In genomic region chr14:57869530-57870088, GRCh38 we compare ENCODE assay signal across 22 cellular contexts. TPM values are rescaled to one million over a fixed set of nuclear protein-coding genes. Genes with fewer than 3 reads are reported as not detected.
DNase-seq lines count a peak whose midpoint lies in the region; ATAC-seq, FAIRE-seq and TF ChIP-seq lines count a peak whose summit lies in the region.
"Had no signal": no experiment of that assay in that cellular context is flagged by ENCODE, and none has a peak within 500 bp of the region (broad histone marks: within the 10 kb centered on the region; RNA-seq: fewer than 3 reads in every experiment).

No MANE protein-coding gene starts in this region.

- peaks cover 24% of the 10 kb centered on the region for H3K27me3 Mint-ChIP-seq in Calu3 (ENCODE audit: unreplicated experiment)

- H2AFZ ChIP-seq in hepatocyte = no peak overlapping the region

- no peaks in the 10 kb centered on the region for H4K20me1 ChIP-seq in hepatocyte (ENCODE audit: insufficient read depth, poor library complexity, severe bottlenecking)

- no peak overlapping the region for H3K4me2 ChIP-seq in hepatocyte

- CTCF ChIA-PET in Calu3 (lab: Charles Lee) = no interaction called here

- no peak overlapping the region for H3K27ac Mint-ChIP-seq in Calu3 (ENCODE audit: unreplicated experiment)
- H3K27ac Mint-ChIP-seq: CD4-positive, alpha-beta T cell; IgD-negative memory B cell; T-helper 2 cell treated with Interferon-gamma antibody and Interleukin-4, amounts not matched to agents 5 μg/mL and 100 μg/mL, for 36 hours had no signal

- H3K4me3 ChIP-seq in hepatocyte = no peak overlapping the region

- peak; percentile 6 for FAIRE-seq in A204.1 (lab: Jason Lieb, UNC)
- FAIRE-seq: D721Med, GM12892 had no signal

- H3K4me3 Mint-ChIP-seq in Calu3 (ENCODE audit: low read depth, unreplicated experiment) = no peak overlapping the region
- H3K4me3 Mint-ChIP-seq: CD4-positive, alpha-beta T cell; IgD-negative memory B cell; T-helper 2 cell treated with Interferon-gamma antibody and Interleukin-4, amounts not matched to agents 5 μg/mL and 100 μg/mL, for 36 hours had no signal

- intact Hi-C loops in Calu3 (cut with micrococcal nuclease; ENCODE audit: unreplicated experiment) = loop anchor here (5.0 kb wide), 2 partner anchors 203 to 337 kb away; no protein-coding TSS in a partner anchor

- no peaks in the 10 kb centered on the region for H3K79me2 ChIP-seq in hepatocyte

- peaks cover 9% of the 10 kb centered on the region for H3K4me1 Mint-ChIP-seq in Calu3 (ENCODE audit: low read depth, unreplicated experiment)
- H3K4me1 Mint-ChIP-seq: IgD-negative memory B cell had no signal

- no peak for TF ChIP-seq CTCF in Calu3 (IDR thresholded peaks at IDR 0.05; ENCODE audit: unreplicated experiment)
- TF ChIP-seq CTCF in hepatocyte (IDR thresholded peaks at IDR 0.05; ENCODE audit: poor library complexity) = no peak

- BruUV-seq in Calu3 (replicated peaks; lab: Mats Ljungman, UMichigan) = no TSS peak

- DNase-seq in Calu3 (peak; percentile 4), NCI-H526 (lab: John Stamatoyannopoulos, UW) (peak; percentile 44 to 69), hepatocyte (ENCODE audit: low spot score) (peak; percentile 32), RKO (ENCODE audit: low spot score) (no peak), D341Med (ENCODE audit: low spot score) (no peak)
- DNase-seq: BE2C; CD4-positive, alpha-beta T cell; NCI-H1930; NCI-H2171 treated with DMSO at 0.1 percent for 48 hours; NCI-H446 treated with DMSO at 0.1 percent for 48 hours; PC-3 had no signal

- H3K4me1 ChIP-seq in hepatocyte (ENCODE audit: insufficient read depth) = peaks cover 7% of the 10 kb centered on the region
- H3K4me1 ChIP-seq: BE2C had no signal

- no peaks in the 10 kb centered on the region for H3K9me2 ChIP-seq in hepatocyte (replicated peaks; ENCODE audit: insufficient read depth)

- peaks cover 29% of the 10 kb centered on the region for H3K27me3 ChIP-seq in hepatocyte

- H3K27ac ChIP-seq in hepatocyte = no peak overlapping the region

- no peaks in the 10 kb centered on the region for H3K9me3 Mint-ChIP-seq in Calu3 (ENCODE audit: low read depth, unreplicated experiment)
- H3K9me3 Mint-ChIP-seq: CD4-positive, alpha-beta T cell; IgD-negative memory B cell; T-helper 2 cell treated with Interferon-gamma antibody and Interleukin-4, amounts not matched to agents 5 μg/mL and 100 μg/mL, for 36 hours had no signal

- H3K9me3 ChIP-seq in hepatocyte (ENCODE audit: low read depth) = no peaks in the 10 kb centered on the region
- H3K9me3 ChIP-seq: BE2C had no signal

- no peaks in the 10 kb centered on the region for H3K36me3 Mint-ChIP-seq in Calu3 (ENCODE audit: insufficient read depth, unreplicated experiment)
- H3K36me3 Mint-ChIP-seq: IgD-negative memory B cell had no signal

- H3K36me3 ChIP-seq in hepatocyte (replicated peaks; ENCODE audit: insufficient read depth, low read depth) = no peaks in the 10 kb centered on the region
- H3K36me3 ChIP-seq: BE2C had no signal

- no peak for ATAC-seq in GM19397 (IDR thresholded peaks at IDR 0.05; ENCODE audit: unreplicated experiment)
- ATAC-seq: PC-3, Right ventricle myocardium inferior had no signal

RNA-seq across cellular contexts. Expression of gene SLC35F4, which starts 3.7 kb away (rescaled TPM):
- total RNA-seq in Calu3 (2022) (not detected in 2 replicates), hepatocyte (0.07 and 0.28 TPM in 2 replicates)
- polyA plus RNA-seq in hepatocyte = not detected in 2 replicates
- total RNA-seq: CD4-positive, alpha-beta T cell; Daoy; H4; LHCN-M2; PC-3; Right ventricle myocardium inferior had no signal
- polyA plus RNA-seq: AG04450, IgD-negative memory B cell had no signal

Comparison
In these comparisons a context has a peak if more than half of its experiments do, and no peak if none do; other contexts are left out.
1. DNase-seq: peak in Calu3 (single experiment), NCI-H526 (2 of 2) and hepatocyte (single experiment); none in RKO (single experiment) and D341Med (single experiment).